Comparison of ENCODE assay signal across 8 cellular contexts in genomic region chr20:53623454-53624206, GRCh38. TPM values are rescaled to one million over a fixed set of nuclear protein-coding genes. Genes with fewer than 3 reads are reported as not detected.
DNase-seq lines count a peak whose midpoint lies in the region; ATAC-seq and TF ChIP-seq lines count a peak whose summit lies in the region.

No MANE protein-coding gene starts in this region.

- peak; percentile 43 for ATAC-seq in GM18502 (IDR thresholded peaks at IDR 0.05; ENCODE audit: poor library complexity, unreplicated experiment)
- ATAC-seq in right cardiac atrium, result peak; percentile 91
- ATAC-seq in HG02798 (IDR thresholded peaks at IDR 0.05; ENCODE audit: poor library complexity, unreplicated experiment), result no peak

- TF ChIP-seq CTCF in HL-60 (IDR thresholded peaks at IDR 0.05; ENCODE audit: insufficient read depth, low read length) (no peak), RWPE1 (conservative IDR thresholded peaks at IDR 0.05; ENCODE audit: low read depth) (no peak)

- WGBS in right cardiac atrium, result under 1% methylated on average over 13 of the region's 13 CpGs

- CTCF ChIA-PET in RWPE1 (lab: Yijun Ruan, JAX), result interaction anchor here (0.6 to 0.8 kb wide), 4 partner anchors 19 to 131 kb away, joined by 3 to 4 read pairs (median 4); no protein-coding TSS in a partner anchor

- POLR2A ChIA-PET in RWPE1 (lab: Yijun Ruan, JAX; ENCODE audit: low non-redundant PET), result no interaction called here

- no peak overlapping the region for H3K4me3 ChIP-seq in HL-60 (replicated peaks; ENCODE audit: insufficient read depth, low read length)
- H3K4me3 ChIP-seq in right cardiac atrium (ENCODE audit: low read length), result peak overlapping the region; percentile 66

- intact Hi-C loops in right cardiac atrium (cut with DNase I), result loop anchor here in 1 of 4 donors (5.0 kb wide), 1 partner anchor 114 kb away; no protein-coding TSS in a partner anchor
- intact Hi-C loops in posterior vena cava (cut with DNase I), result no loop called here

- H3K27me3 ChIP-seq in HL-60 (ENCODE audit: insufficient read depth, poor library complexity, severe bottlenecking) (no peaks in the 10 kb centered on the region), right cardiac atrium (ENCODE audit: control insufficient read depth, insufficient read depth) (no peaks in the 10 kb centered on the region)

- peak; percentile 90 for DNase-seq in A172 (ENCODE audit: low spot score)
- peak in 1 of 2 experiments; percentile 66 for DNase-seq in HL-60 (ENCODE audit: low read depth in 1 of 2, low spot score in 1 of 2)
- peak; percentile 65 for DNase-seq in RWPE1 (ENCODE audit: low spot score)
- DNase-seq in right cardiac atrium, result peak; percentile 66 to 86 (median 80)
- peak; percentile 87 for DNase-seq in posterior vena cava (ENCODE audit: low spot score)

- H3K9me3 ChIP-seq in right cardiac atrium (ENCODE audit: control insufficient read depth, low read length), result no peaks in the 10 kb centered on the region

- peaks cover 8% of the 10 kb centered on the region for H3K4me1 ChIP-seq in right cardiac atrium (ENCODE audit: control insufficient read depth, insufficient read depth, low read length)

- H3K27ac ChIP-seq in HL-60 (replicated peaks) (peak overlapping the region; percentile 91), RWPE1 (peak overlapping the region; percentile 70), angular gyrus (ENCODE audit: low read depth, low read length) (peak overlapping the region; percentile 37), right cardiac atrium (ENCODE audit: low read length) (peak overlapping the region; percentile 92)

RNA-seq across cellular contexts. Expression of gene ZNF217, which starts 30.0 kb away (rescaled TPM):
- total RNA-seq in A172 (2014; rRNA removed; shearing (Covaris generic)), result 33.2 and 38.3 TPM in 2 replicates
- total RNA-seq in right cardiac atrium (10 to 100 TPM in 2 of 4 donors, 1 to 10 TPM in 2; 8.5 to 15.6 (median 11.6) TPM), posterior vena cava (10 to 100 TPM; 18.4 to 22.7 TPM)
- 4.5 TPM for polyA plus RNA-seq in right cardiac atrium

Comparison
In these comparisons a context has a peak if more than half of its experiments do, and no peak if none do; other contexts are left out.
1. H3K27ac ChIP-seq: peak in every context shown above with its lines; median percentile 92 in right cardiac atrium; 91 in HL-60; 70 in RWPE1; 37 in angular gyrus.